In the genomic region with DNA sequence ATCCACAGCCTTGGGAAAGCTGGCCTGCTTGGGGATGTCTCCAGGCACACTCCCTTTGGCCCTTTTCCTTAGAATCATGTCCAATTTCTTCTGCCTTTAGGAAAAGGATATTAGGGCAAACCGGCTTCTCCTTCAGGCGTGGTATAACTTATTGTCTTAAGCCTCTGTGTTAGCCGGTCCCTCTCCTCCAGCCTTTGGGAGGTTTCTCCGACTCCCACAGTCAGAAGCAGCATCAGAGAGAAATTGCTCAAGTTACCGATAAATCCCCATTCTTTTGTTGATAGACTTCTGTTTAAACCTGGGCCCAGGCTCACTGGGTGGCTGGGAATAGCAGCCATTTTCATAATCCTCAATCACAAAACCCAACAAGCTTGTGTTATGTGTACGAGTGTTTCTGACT, we compare ENCODE assay signal across 16 cellular contexts.
"Had no signal": no experiment of that assay in that cellular context is flagged by ENCODE, and none has a peak within 500 bp of the region (broad histone marks: within the 10 kb centered on the region; RNA-seq: fewer than 3 reads in every experiment).

No MANE protein-coding gene starts in this region.

- H3K9me3 Mint-ChIP-seq: activated naive CD8-positive, alpha-beta T cell treated with anti-CD3 and anti-CD28 coated beads for 36 hours; central memory CD8-positive, alpha-beta T cell; stimulated activated naive CD8-positive, alpha-beta T cell treated with anti-CD3 and anti-CD28 coated beads, Interleukin-15, Interleukin-2, amounts not matched to agents 100 ng/mL and 50 ng/mL, for 24 hours; WTC11 had no signal

- H3K4me3 Mint-ChIP-seq: activated naive CD8-positive, alpha-beta T cell treated with anti-CD3 and anti-CD28 coated beads for 36 hours; central memory CD8-positive, alpha-beta T cell; stimulated activated naive CD8-positive, alpha-beta T cell treated with anti-CD3 and anti-CD28 coated beads, Interleukin-15, Interleukin-2, amounts not matched to agents 100 ng/mL and 50 ng/mL, for 24 hours; WTC11 had no signal

- H3K4me1 ChIP-seq: breast epithelium, thyroid gland had no signal

- H3K36me3 Mint-ChIP-seq: activated naive CD8-positive, alpha-beta T cell treated with anti-CD3 and anti-CD28 coated beads for 36 hours; WTC11 had no signal

- H3K4me1 Mint-ChIP-seq: activated naive CD8-positive, alpha-beta T cell treated with anti-CD3 and anti-CD28 coated beads for 36 hours; central memory CD8-positive, alpha-beta T cell had no signal

- H3K4me3 ChIP-seq: breast epithelium, dorsolateral prefrontal cortex, esophagus muscularis mucosa, thyroid gland had no signal

- H3K36me3 ChIP-seq: breast epithelium, esophagus muscularis mucosa, thyroid gland had no signal

- H3K27ac ChIP-seq: breast epithelium, dorsolateral prefrontal cortex, thyroid gland had no signal

- FAIRE-seq: colon had no signal

- H3K9me3 ChIP-seq: breast epithelium, esophagus muscularis mucosa, thyroid gland had no signal

- ATAC-seq: WTC11 had no signal

- H3K27me3 ChIP-seq: breast epithelium, dorsolateral prefrontal cortex, esophagus muscularis mucosa, thyroid gland had no signal

- DNase-seq: activated naive CD4-positive, alpha-beta T cell; activated naive CD8-positive, alpha-beta T cell treated with anti-CD3 and anti-CD28 coated beads for 36 hours; activated T-cell treated with anti-CD3 and anti-CD28 coated beads, Interleukin-2, amount 50 U/mL, for 1 hour; dorsolateral prefrontal cortex; stimulated activated CD4-positive, alpha-beta T cell treated with anti-CD3 and anti-CD28 coated beads, Interleukin-12 subunit alpha, Interleukin-12 subunit beta, amount 100 ng/mL, for 4 hours; stimulated activated CD4-positive, alpha-beta T cell treated with anti-CD3 and anti-CD28 coated beads, Interleukin-1b, Interleukin-23, amount 100 ng/mL, for 48 hours; substantia nigra; T1000; thyroid gland had no signal

- H3K27ac Mint-ChIP-seq: activated naive CD8-positive, alpha-beta T cell treated with anti-CD3 and anti-CD28 coated beads for 36 hours; progenitor cell of endocrine pancreas; stimulated activated naive CD8-positive, alpha-beta T cell treated with anti-CD3 and anti-CD28 coated beads, Interleukin-15, Interleukin-2, amounts not matched to agents 100 ng/mL and 50 ng/mL, for 24 hours; WTC11 had no signal
